Comparison of ENCODE assay signal across 22 cellular contexts in the genomic region with DNA sequence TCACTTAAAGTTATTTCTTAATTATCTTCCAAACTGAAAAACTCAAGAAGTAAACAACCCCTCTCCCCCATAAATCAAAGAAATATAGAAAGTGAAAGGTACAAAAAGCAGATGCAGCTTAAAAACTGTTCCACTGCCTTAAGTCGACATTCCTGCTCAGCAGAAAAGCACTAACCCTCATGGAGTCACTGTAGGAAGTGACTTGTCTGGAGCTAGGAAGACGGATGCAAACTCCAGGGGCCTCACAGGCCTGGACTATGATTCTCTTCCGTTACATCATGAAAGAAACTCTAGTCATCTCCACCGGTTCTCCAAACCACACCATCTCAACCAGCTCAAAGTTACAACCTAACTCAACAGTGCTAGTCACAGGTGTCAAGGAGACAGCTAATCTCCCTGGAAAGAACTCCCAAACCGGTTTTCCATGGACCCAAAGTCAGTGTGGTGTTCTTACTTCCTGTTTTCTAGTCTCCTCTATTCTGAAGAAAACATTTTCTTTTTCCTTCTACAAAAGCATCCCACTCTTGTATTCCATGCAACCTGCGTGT.
DNase-seq lines count a peak whose midpoint lies in the region; ATAC-seq and TF ChIP-seq lines count a peak whose summit lies in the region.
"Had no signal": no experiment of that assay in that cellular context is flagged by ENCODE, and none has a peak within 500 bp of the region (broad histone marks: within the 10 kb centered on the region; RNA-seq: fewer than 3 reads in every experiment).

No MANE protein-coding gene starts in this region.

- H3K4me3 ChIP-seq in GM23338: no peak overlapping the region
- H3K4me3 ChIP-seq in OCI-LY7 (ENCODE audit: low read depth, low read length, poor library complexity, severe bottlenecking): no peak overlapping the region
- no peak overlapping the region for H3K4me3 ChIP-seq in fibroblast of villous mesenchyme (ENCODE audit: low read depth, low read length)
- peak overlapping the region; percentile 3 for H3K4me3 ChIP-seq in neural progenitor cell
- H3K4me3 ChIP-seq in left lung: no peak overlapping the region
- no peak overlapping the region for H3K4me3 ChIP-seq in spleen

- H3K27ac Mint-ChIP-seq in GM23338 (peak overlapping the region; percentile 63), neural progenitor cell (peak overlapping the region; percentile 57)
- H3K27ac Mint-ChIP-seq: CD4-positive, CD25-positive, alpha-beta regulatory T cell; HFFc6 had no signal

- DNase-seq in GM23338 (ENCODE audit: low spot score) (no peak), OCI-LY7 (ENCODE audit: low spot score) (no peak), fibroblast of villous mesenchyme (ENCODE audit: low read depth) (peak; percentile 36), neural progenitor cell (ENCODE audit: low spot score) (no peak), NCI-H1105 treated with DMSO at 0.1 percent for 48 hours (lab: John Stamatoyannopoulos, UW) (no peak), left lung (no peak), left colon (no peak), spleen (no peak)
- DNase-seq: CD4-positive, CD25-positive, alpha-beta regulatory T cell; COR-L47; DMS 273 treated with DMSO at 0.1 percent for 48 hours; DMS79 treated with DMSO at 0.1 percent for 48 hours; H7; HFFc6; KG1; NCI-H1092 treated with DMSO at 0.1 percent for 48 hours; NCI-H146; NCI-H2029; NCI-H446 treated with DMSO at 0.1 percent for 48 hours; NCI-H526 treated with DMSO at 0.1 percent for 48 hours; PC-3; SHP77 had no signal

- H3K9me3 ChIP-seq in OCI-LY7 (ENCODE audit: low read length) (no peaks in the 10 kb centered on the region), neural progenitor cell (ENCODE audit: low read depth) (no peaks in the 10 kb centered on the region), left lung (no peaks in the 10 kb centered on the region), spleen (peaks cover 0 to 5% (median 0%) of the 10 kb centered on the region in 8 donors)

- H3K79me2 ChIP-seq in GM23338 (replicated peaks; ENCODE audit: insufficient read depth): no peaks in the 10 kb centered on the region
- no peaks in the 10 kb centered on the region for H3K79me2 ChIP-seq in OCI-LY7 (ENCODE audit: insufficient read depth, low read depth, low read length)
- no peaks in the 10 kb centered on the region for H3K79me2 ChIP-seq in neural progenitor cell (ENCODE audit: low read depth)

- H3K9ac ChIP-seq in neural progenitor cell: no peak overlapping the region

- H3K27me3 ChIP-seq in GM23338 (ENCODE audit: insufficient read depth): no peaks in the 10 kb centered on the region
- H3K27me3 ChIP-seq in neural progenitor cell: no peaks in the 10 kb centered on the region
- H3K27me3 ChIP-seq in left lung: no peaks in the 10 kb centered on the region
- no peaks in the 10 kb centered on the region for H3K27me3 ChIP-seq in spleen (replicated peaks in 1 of 7)

- ATAC-seq in GM23338 (peak; percentile 42; the same call in 2 of the 3 replicates), left lung (no peak), left colon (no peak)
- ATAC-seq: PC-3 had no signal

- H4K20me1 ChIP-seq in GM23338 (replicated peaks; ENCODE audit: insufficient read depth): no peaks in the 10 kb centered on the region
- H4K20me1 ChIP-seq in OCI-LY7 (ENCODE audit: insufficient read depth, low read length): no peaks in the 10 kb centered on the region
- H4K20me1 ChIP-seq in neural progenitor cell (ENCODE audit: low read depth): no peaks in the 10 kb centered on the region

- H3K9me2 ChIP-seq in GM23338 (ENCODE audit: insufficient read depth): no peaks in the 10 kb centered on the region
- H3K9me2 ChIP-seq in OCI-LY7 (ENCODE audit: insufficient read depth, low read length): no peaks in the 10 kb centered on the region

- H2AFZ ChIP-seq in GM23338: no peak overlapping the region
- peak overlapping the region; percentile 87 for H2AFZ ChIP-seq in OCI-LY7 (ENCODE audit: low read length)
- no peak overlapping the region for H2AFZ ChIP-seq in neural progenitor cell (replicated peaks)

- intact Hi-C loops in OCI-LY7 (cut with micrococcal nuclease; ENCODE audit: unreplicated experiment): no loop called here
- intact Hi-C loops in left lung (cut with DNase I): no loop called here
- intact Hi-C loops in left colon (cut with DNase I, micrococcal nuclease): no loop called here
- intact Hi-C loops in spleen (cut with DNase I; ENCODE audit: low total_unique reads): no loop called here

- H3K4me1 ChIP-seq in GM23338 (ENCODE audit: insufficient read depth) (peaks cover 3% of the 10 kb centered on the region; the same call in 1 of the 2 replicates), OCI-LY7 (ENCODE audit: insufficient read depth, low read length, poor library complexity, severe bottlenecking) (peaks cover 26% of the 10 kb centered on the region), neural progenitor cell (peaks cover 32% of the 10 kb centered on the region), left lung (no peaks in the 10 kb centered on the region), spleen (no peaks in the 10 kb centered on the region)

- WGBS in spleen, 5 donors: 64 to 73% (median 72%) methylated on average over 6 of the region's 6 CpGs

- TF ChIP-seq POLR2A in spleen (IDR thresholded peaks at IDR 0.05): no peak

- no peaks in the 10 kb centered on the region; the same call in 2 of the 3 replicates for H3K9me3 Mint-ChIP-seq in GM23338
- H3K9me3 Mint-ChIP-seq in neural progenitor cell: peaks cover 5% of the 10 kb centered on the region
- H3K9me3 Mint-ChIP-seq: HFFc6 had no signal

- H3K4me3 Mint-ChIP-seq in GM23338 (no peak overlapping the region), neural progenitor cell (no peak overlapping the region)
- H3K4me3 Mint-ChIP-seq: CD4-positive, CD25-positive, alpha-beta regulatory T cell; HFFc6 had no signal

- no peaks in the 10 kb centered on the region for H3F3A ChIP-seq in GM23338 (replicated peaks; ENCODE audit: low read depth)
- H3F3A ChIP-seq in neural progenitor cell (ENCODE audit: low read depth): peaks cover 10% of the 10 kb centered on the region

- H3K36me3 ChIP-seq in GM23338 (ENCODE audit: insufficient read depth): no peaks in the 10 kb centered on the region
- H3K36me3 ChIP-seq in OCI-LY7 (ENCODE audit: insufficient read depth, low read length): no peaks in the 10 kb centered on the region
- no peaks in the 10 kb centered on the region for H3K36me3 ChIP-seq in neural progenitor cell
- no peaks in the 10 kb centered on the region for H3K36me3 ChIP-seq in left lung
- H3K36me3 ChIP-seq in spleen: no peaks in the 10 kb centered on the region

- H3K27me3 Mint-ChIP-seq in GM23338 (ENCODE audit: insufficient read depth, low read depth, poor library complexity) (peaks cover 1% of the 10 kb centered on the region), neural progenitor cell (ENCODE audit: insufficient read depth, low read depth) (no peaks in the 10 kb centered on the region)
- H3K27me3 Mint-ChIP-seq: CD4-positive, CD25-positive, alpha-beta regulatory T cell had no signal

- H3K27ac ChIP-seq in GM23338 (ENCODE audit: low read depth) (no peak overlapping the region), OCI-LY7 (ENCODE audit: low read depth, low read length, poor library complexity, severe bottlenecking) (no peak overlapping the region), neural progenitor cell (no peak overlapping the region), left lung (no peak overlapping the region), spleen (no peak overlapping the region)

- TF ChIP-seq CTCF in GM23338 (conservative IDR thresholded peaks at IDR 0.05; ENCODE audit: low read depth in 2 of 2): no peak
- no peak for TF ChIP-seq CTCF in OCI-LY7 (conservative IDR thresholded peaks at IDR 0.05; ENCODE audit: low read length)
- no peak for TF ChIP-seq CTCF in fibroblast of villous mesenchyme (IDR thresholded peaks at IDR 0.05; ENCODE audit: insufficient read depth, low read depth, low read length)
- TF ChIP-seq CTCF in neural progenitor cell (IDR thresholded peaks at IDR 0.05): no peak
- no peak for TF ChIP-seq CTCF in left lung (IDR thresholded peaks at IDR 0.05)
- TF ChIP-seq CTCF in spleen (IDR thresholded peaks at IDR 0.05 in 8 of 11, conservative IDR thresholded peaks at IDR 0.05 in 3 of 11): no peak

- peaks cover 12% of the 10 kb centered on the region; the same call in 2 of the 3 replicates for H3K36me3 Mint-ChIP-seq in GM23338 (ENCODE audit: low read depth)
- no peaks in the 10 kb centered on the region for H3K36me3 Mint-ChIP-seq in neural progenitor cell
- H3K36me3 Mint-ChIP-seq: CD4-positive, CD25-positive, alpha-beta regulatory T cell had no signal

- POLR2A ChIA-PET in OCI-LY7 (lab: Charles Lee): interaction anchor here (0.6 to 1.6 kb wide), 6 partner anchors 12 to 146 kb away, joined by 3 to 6 read pairs (median 4); no protein-coding TSS in a partner anchor

- CTCF ChIA-PET in OCI-LY7 (lab: Charles Lee; ENCODE audit: unreplicated experiment): no interaction called here

- H3K4me2 ChIP-seq in GM23338: 0 out of 2 replicates have a peak overlapping the region, but pooled peaks have one; percentile 29
- H3K4me2 ChIP-seq in OCI-LY7 (ENCODE audit: low read length): peak overlapping the region; percentile 49
- H3K4me2 ChIP-seq in neural progenitor cell: peak overlapping the region; percentile 54

- no TSS peak for BruUV-seq in OCI-LY7 (replicated peaks; lab: Mats Ljungman, UMichigan)

- H3K4me1 Mint-ChIP-seq in GM23338 (peaks cover 28% of the 10 kb centered on the region), neural progenitor cell (peaks cover 27% of the 10 kb centered on the region)
- H3K4me1 Mint-ChIP-seq: CD4-positive, CD25-positive, alpha-beta regulatory T cell had no signal
